10 cellular contexts compared by ENCODE assay signal in genomic region chr9:92291577-92291976, GRCh38. TPM values are rescaled to one million over a fixed set of nuclear protein-coding genes. Genes with fewer than 3 reads are reported as not detected.
DNase-seq lines count a peak whose midpoint lies in the region; ATAC-seq and TF ChIP-seq lines count a peak whose summit lies in the region.
"Had no signal": no experiment of that assay in that cellular context is flagged by ENCODE, and none has a peak within 500 bp of the region (broad histone marks: within the 10 kb centered on the region; RNA-seq: fewer than 3 reads in every experiment).

No MANE protein-coding gene starts in this region.

- intact Hi-C loops in HCT116 (cut with micrococcal nuclease), result no loop called here
- intact Hi-C loops in lower lobe of right lung (cut with DNase I), result no loop called here

- peaks cover 59% of the 10 kb centered on the region for H4K20me1 ChIP-seq in BLaER1
- peaks cover 25% of the 10 kb centered on the region; the same call in 1 of the 2 replicates for H4K20me1 ChIP-seq in HCT116 (ENCODE audit: insufficient read depth)

- RAD21 ChIA-PET in HCT116 (lab: Charles Lee; ENCODE audit: low non-redundant PET in 1 of 2, low total read pairs in 2 of 2, uncharacterized antibody in 2 of 2, unreplicated experiment in 2 of 2), result no interaction called here

- TF ChIP-seq POLR2A in HCT116 (IDR thresholded peaks at IDR 0.05; ENCODE audit: borderline replicate concordance, extremely low read depth, insufficient read depth, insufficient read length), result no peak

- peaks cover 79% of the 10 kb centered on the region for H3K36me3 Mint-ChIP-seq in activated T-helper 17 cell treated with anti-CD3 and anti-CD28 coated beads, Interleukin-2, amount 50 U/mL, for 72 hours (ENCODE audit: low read depth)

- H3K27ac ChIP-seq in BLaER1, result no peak overlapping the region
- no peak overlapping the region for H3K27ac ChIP-seq in HCT116 (ENCODE audit: low read depth, low read length)
- H3K27ac ChIP-seq in mesodermal cell (ENCODE audit: low read depth, low read length, severe bottlenecking), result no peak overlapping the region
- H3K27ac ChIP-seq in lower lobe of right lung, result no peak overlapping the region

- no peaks in the 10 kb centered on the region for H3K27me3 Mint-ChIP-seq in activated T-helper 17 cell treated with anti-CD3 and anti-CD28 coated beads, Interleukin-2, amount 50 U/mL, for 72 hours

- H3K79me2 ChIP-seq in HCT116 (ENCODE audit: insufficient read depth, low read length), result peaks cover 80% of the 10 kb centered on the region

- DNase-seq in HCT116 (ENCODE audit: low read depth, low spot score), result no peak
- DNase-seq in NCI-H446 treated with DMSO at 0.1 percent for 48 hours (lab: John Stamatoyannopoulos, UW), result no peak
- no peak for DNase-seq in omental fat pad (ENCODE audit: low spot score)
- no peak for DNase-seq in KBM-7
- no peak for DNase-seq in lower lobe of right lung
- DNase-seq: activated effector memory CD4-positive, alpha-beta T cell treated with anti-CD3 and anti-CD28 coated beads, Interleukin-2, amount 50 U/mL, for 16 hours; GDM1 had no signal

- H3K9me2 ChIP-seq in HCT116 (ENCODE audit: insufficient read depth), result no peaks in the 10 kb centered on the region

- in situ Hi-C loops in KBM-7 (cut with MboI; ENCODE audit: low pct_unique_long_range_greater_than_20kb, low sequenced_read_pairs), result no loop called here

- peak overlapping the region; percentile 96 for H3K4me2 ChIP-seq in BLaER1
- peak overlapping the region; percentile 86; the same call in 1 of the 2 replicates for H3K4me2 ChIP-seq in HCT116 (ENCODE audit: low read length)

- peak overlapping the region; percentile 92 for H3K4me3 Mint-ChIP-seq in activated T-helper 17 cell treated with anti-CD3 and anti-CD28 coated beads, Interleukin-2, amount 50 U/mL, for 72 hours

- no peaks in the 10 kb centered on the region for H3K27me3 ChIP-seq in BLaER1
- H3K27me3 ChIP-seq in HCT116 (ENCODE audit: insufficient read depth, low read length), result no peaks in the 10 kb centered on the region
- H3K27me3 ChIP-seq in lower lobe of right lung (ENCODE audit: low read depth), result no peaks in the 10 kb centered on the region

- H3K9me3 Mint-ChIP-seq in activated T-helper 17 cell treated with anti-CD3 and anti-CD28 coated beads, Interleukin-2, amount 50 U/mL, for 72 hours, result no peaks in the 10 kb centered on the region

- peaks cover 29% of the 10 kb centered on the region for H3K4me1 Mint-ChIP-seq in activated T-helper 17 cell treated with anti-CD3 and anti-CD28 coated beads, Interleukin-2, amount 50 U/mL, for 72 hours

- ATAC-seq in HCT116, result no peak
- ATAC-seq in activated T-helper 17 cell treated with anti-CD3 and anti-CD28 coated beads, Interleukin-2, amount 50 U/mL, for 72 hours (replicated peaks), result no peak
- ATAC-seq in omental fat pad (ENCODE audit: low FRiP score), result no peak
- ATAC-seq in lower lobe of right lung, result no peak

- no peak overlapping the region for H2AFZ ChIP-seq in HCT116 (ENCODE audit: low read depth, low read length, poor library complexity, severe bottlenecking)

- TF ChIP-seq RAD21 in HCT116 (IDR thresholded peaks at IDR 0.05; ENCODE audit: low read depth), result no peak

- H3K36me3 ChIP-seq in BLaER1, result peaks cover 48% of the 10 kb centered on the region
- H3K36me3 ChIP-seq in HCT116 (ENCODE audit: control insufficient read depth in 1 of 2, insufficient read depth in 2 of 2, low read length in 2 of 2), result peaks cover 18 to 41% of the 10 kb centered on the region in 2 experiments
- H3K36me3 ChIP-seq in mesodermal cell (ENCODE audit: control insufficient read depth, insufficient read depth, low read length), result peaks cover 38% of the 10 kb centered on the region
- H3K36me3 ChIP-seq in lower lobe of right lung, result peaks cover 24% of the 10 kb centered on the region

- H3K9ac ChIP-seq in BLaER1 (peak overlapping the region; percentile 94; the same call in 1 of the 2 replicates), HCT116 (ENCODE audit: low read length) (no peak overlapping the region)

- H3K9me3 ChIP-seq in BLaER1 (no peaks in the 10 kb centered on the region), HCT116 (ENCODE audit: control insufficient read depth in 1 of 2, insufficient read depth in 1 of 2, low read depth in 1 of 2, low read length in 2 of 2) (no peaks in the 10 kb centered on the region), mesodermal cell (ENCODE audit: control insufficient read depth, low read length) (no peaks in the 10 kb centered on the region), lower lobe of right lung (no peaks in the 10 kb centered on the region)

- H3K27ac Mint-ChIP-seq in activated T-helper 17 cell treated with anti-CD3 and anti-CD28 coated beads, Interleukin-2, amount 50 U/mL, for 72 hours, result peak overlapping the region; percentile 100

- H3K4me3 ChIP-seq in BLaER1 (peak overlapping the region; percentile 80), HCT116 (replicated peaks in 1 of 2; ENCODE audit: low read depth in 1 of 2, low read length in 2 of 2) (0 out of 4 replicates have a peak overlapping the region, but pooled peaks have one; percentile 73 to 92), mesodermal cell (ENCODE audit: extremely low read depth, insufficient read depth, low read length, poor library complexity, severe bottlenecking) (peak overlapping the region; percentile 78), lower lobe of right lung (no peak overlapping the region)

- TF ChIP-seq CTCF in HCT116 (IDR thresholded peaks at IDR 0.05 in 2 of 3, conservative IDR thresholded peaks at IDR 0.05 in 1 of 3; ENCODE audit: borderline replicate concordance in 1 of 3, insufficient read depth in 1 of 3, low read depth in 2 of 3, low read length in 2 of 3), result no peak
- no peak for TF ChIP-seq CTCF in omental fat pad (IDR thresholded peaks at IDR 0.05)
- TF ChIP-seq CTCF in lower lobe of right lung (IDR thresholded peaks at IDR 0.05), result no peak

- no TSS peak for BruUV-seq in HCT116 (replicated peaks; lab: Mats Ljungman, UMichigan)

- H3K4me1 ChIP-seq in BLaER1 (peaks cover 45% of the 10 kb centered on the region), HCT116 (ENCODE audit: control insufficient read depth in 1 of 2, insufficient read depth in 2 of 2, low read length in 2 of 2) (peaks cover 6 to 22% of the 10 kb centered on the region in 2 experiments; a peak in 3 of 4 replicates), mesodermal cell (ENCODE audit: control insufficient read depth, insufficient read depth, low read length, poor library complexity, severe bottlenecking) (peaks cover 10% of the 10 kb centered on the region), lower lobe of right lung (peaks cover 24% of the 10 kb centered on the region)

- no CpG with 5 or more reads among the region's 2 CpGs for WGBS in mesodermal cell (ENCODE audit: insufficient coverage in 2 of 2), 2 experiments

- CTCF ChIA-PET in HCT116 (lab: Charles Lee), result no interaction called here

- POLR2A ChIA-PET in HCT116 (lab: Charles Lee), result interaction anchor here (1.1 to 1.2 kb wide), 2 partner anchors 14 to 16 kb away, joined by 3 to 5 read pairs; no protein-coding TSS in a partner anchor

TF ChIP-seq in HCT116, 20 proteins besides CTCF, POLR2A, EP300 and RAD21 (continues in another document):
- TF ChIP-seq, protein P1, sequence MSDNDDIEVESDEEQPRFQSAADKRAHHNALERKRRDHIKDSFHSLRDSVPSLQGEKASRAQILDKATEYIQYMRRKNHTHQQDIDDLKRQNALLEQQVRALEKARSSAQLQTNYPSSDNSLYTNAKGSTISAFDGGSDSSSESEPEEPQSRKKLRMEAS (IDR thresholded peaks at IDR 0.05), result no peak
- TF ChIP-seq FOSL1 (IDR thresholded peaks at IDR 0.05; ENCODE audit: low read depth) (no peak), CBX3 (IDR thresholded peaks at IDR 0.05; ENCODE audit: low read depth) (no peak), JUND (IDR thresholded peaks at IDR 0.05) (no peak), EGR1 (IDR thresholded peaks at IDR 0.05; ENCODE audit: low read depth) (no peak), CEBPB (IDR thresholded peaks at IDR 0.05; ENCODE audit: low read depth) (no peak), POLR2AphosphoS5 (IDR thresholded peaks at IDR 0.05; ENCODE audit: low read depth, low read length) (no peak), TCF7L2 (IDR thresholded peaks at IDR 0.05; ENCODE audit: borderline replicate concordance, extremely low read depth, insufficient read depth, insufficient read length) (no peak), ZFX (IDR thresholded peaks at IDR 0.05) (no peak), SIN3A (IDR thresholded peaks at IDR 0.05; ENCODE audit: low read depth) (no peak), ELF1 (IDR thresholded peaks at IDR 0.05; ENCODE audit: borderline replicate concordance, low read depth) (no peak)

RNA-seq across cellular contexts. Expression of gene IARS1, which starts 1.9 kb away (rescaled TPM):
- total RNA-seq in HCT116 (2021; ENCODE audit: unreplicated experiment) (279 TPM), omental fat pad (100 to 1,000 TPM in 1 of 4 donors, 10 to 100 TPM in 3; 73.8 to 198 (median 85.8) TPM), lower lobe of right lung (74.2 TPM)
- polyA plus RNA-seq in HCT116 (2012), result 124 and 161 TPM in 2 replicates
- 100 to 1,000 TPM; 130 to 206 TPM for total RNA-seq in activated T-helper 17 cell treated with anti-CD3 and anti-CD28 coated beads, Interleukin-2, amount 50 U/mL, for 72 hours
- 144 TPM for polyA plus RNA-seq in mesodermal cell (2013, experiment 1 of 2)
- polyA plus RNA-seq in mesodermal cell (2013, experiment 2 of 2), result 143 TPM

RNA-seq across cellular contexts. Expression of gene NOL8, which starts 33.6 kb away (rescaled TPM):
- total RNA-seq in HCT116 (2021; ENCODE audit: unreplicated experiment) (48.2 TPM), omental fat pad (10 to 100 TPM; 25.2 to 49.1 (median 34.7) TPM), lower lobe of right lung (38.5 TPM)
- polyA plus RNA-seq in HCT116 (2012), result 10.0 and 14.2 TPM in 2 replicates
- total RNA-seq in activated T-helper 17 cell treated with anti-CD3 and anti-CD28 coated beads, Interleukin-2, amount 50 U/mL, for 72 hours, result 10 to 100 TPM; 62.3 to 62.7 TPM
- polyA plus RNA-seq in mesodermal cell (2013, experiment 1 of 2), result 18.8 TPM
- 23.0 TPM for polyA plus RNA-seq in mesodermal cell (2013, experiment 2 of 2)

RNA-seq across cellular contexts. Expression of gene CENPP, which starts 34.2 kb away (rescaled TPM):
- total RNA-seq in HCT116 (2021; ENCODE audit: unreplicated experiment), result 7.0 TPM
- 1.0 and 1.6 TPM in 2 replicates for polyA plus RNA-seq in HCT116 (2012)
- total RNA-seq in activated T-helper 17 cell treated with anti-CD3 and anti-CD28 coated beads, Interleukin-2, amount 50 U/mL, for 72 hours, result 10 to 100 TPM; 19.3 to 31.5 TPM
- 11.4 TPM for polyA plus RNA-seq in mesodermal cell (2013, experiment 1 of 2)
- polyA plus RNA-seq in mesodermal cell (2013, experiment 2 of 2), result 14.7 TPM
- total RNA-seq in omental fat pad, result 1 to 10 TPM; 1.2 to 7.0 (median 5.6) TPM
- 4.3 TPM for total RNA-seq in lower lobe of right lung
